12 cellular contexts compared by ENCODE assay signal in genomic region chr14:106210650-106211049, GRCh38.
DNase-seq lines count a peak whose midpoint lies in the region; ATAC-seq and TF ChIP-seq lines count a peak whose summit lies in the region.
"Had no signal": no experiment of that assay in that cellular context is flagged by ENCODE, and none has a peak within 500 bp of the region (broad histone marks: within the 10 kb centered on the region; RNA-seq: fewer than 3 reads in every experiment).

No MANE protein-coding gene starts in this region.

- H3K4me3 Mint-ChIP-seq in activated T-cell treated with anti-CD3 and anti-CD28 coated beads, Interleukin-2, amount 50 U/mL, for 4 hours = no peak overlapping the region

- H3K9me3 ChIP-seq in effector memory CD4-positive, alpha-beta T cell (ENCODE audit: control insufficient read depth, low read length) = no peaks in the 10 kb centered on the region
- H3K9me3 ChIP-seq in vagina = no peaks in the 10 kb centered on the region
- H3K9me3 ChIP-seq: body of pancreas had no signal

- H3K4me1 ChIP-seq in effector memory CD4-positive, alpha-beta T cell (ENCODE audit: control insufficient read depth, insufficient read depth, low read length, poor library complexity, severe bottlenecking) = no peaks in the 10 kb centered on the region
- no peaks in the 10 kb centered on the region for H3K4me1 ChIP-seq in vagina
- H3K4me1 ChIP-seq: body of pancreas had no signal

- H3K36me3 ChIP-seq in effector memory CD4-positive, alpha-beta T cell (ENCODE audit: control insufficient read depth, insufficient read depth, low read length) = no peaks in the 10 kb centered on the region
- H3K36me3 ChIP-seq in vagina = no peaks in the 10 kb centered on the region

- H3K36me3 Mint-ChIP-seq in activated T-cell treated with anti-CD3 and anti-CD28 coated beads, Interleukin-2, amount 50 U/mL, for 4 hours (ENCODE audit: insufficient read depth) = no peaks in the 10 kb centered on the region

- no peak overlapping the region for H3K27ac ChIP-seq in effector memory CD4-positive, alpha-beta T cell (ENCODE audit: insufficient read depth, low read length, poor library complexity, severe bottlenecking)
- H3K27ac ChIP-seq in vagina = no peak overlapping the region
- H3K27ac ChIP-seq: body of pancreas had no signal

- no peak for TF ChIP-seq CTCF in vagina (IDR thresholded peaks at IDR 0.05)

- H3K4me1 Mint-ChIP-seq in activated T-cell treated with anti-CD3 and anti-CD28 coated beads, Interleukin-2, amount 50 U/mL, for 4 hours (ENCODE audit: low read depth) = peaks cover 9% of the 10 kb centered on the region

- intact Hi-C loops in vagina (cut with DNase I) = no loop called here

- no peak overlapping the region for H3K4me3 ChIP-seq in effector memory CD4-positive, alpha-beta T cell (ENCODE audit: insufficient read depth, low read depth, low read length, poor library complexity, severe bottlenecking)
- no peak overlapping the region for H3K4me3 ChIP-seq in vagina
- H3K4me3 ChIP-seq: body of pancreas had no signal

- H3K27me3 ChIP-seq in effector memory CD4-positive, alpha-beta T cell (replicated peaks; ENCODE audit: control insufficient read depth, insufficient read depth, low read length, poor library complexity, severe bottlenecking) = no peaks in the 10 kb centered on the region
- no peaks in the 10 kb centered on the region for H3K27me3 ChIP-seq in vagina
- H3K27me3 ChIP-seq: body of pancreas had no signal

- peak; percentile 53 to 64 for ATAC-seq in activated T-cell treated with anti-CD3 and anti-CD28 coated beads, Interleukin-2, amount 50 U/mL, for 4 hours
- ATAC-seq: body of pancreas had no signal

- TF ChIP-seq POLR2A in vagina (IDR thresholded peaks at IDR 0.05) = no peak

- DNase-seq in activated T-cell treated with anti-CD3 and anti-CD28 coated beads, Interleukin-2, amount 50 U/mL, for 4 hours = no peak
- DNase-seq in activated T-cell treated with anti-CD3 and anti-CD28 coated beads, Interleukin-2, amount 50 U/mL, for 1 hour = no peak
- peak; percentile 42 for DNase-seq in KG1 (lab: John Stamatoyannopoulos, UW)
- peak; percentile 34 to 35 for DNase-seq in activated CD4-positive, alpha-beta T cell treated with anti-CD3 and anti-CD28 coated beads, Interleukin-2, amount 50 U/mL, for 48 hours
- DNase-seq in stimulated activated CD8-positive, alpha-beta memory T cell treated with anti-CD3 and anti-CD28 coated beads, Interleukin-4, amount 100 ng/mL, for 48 hours = peak; percentile 46
- DNase-seq in effector memory CD4-positive, alpha-beta T cell = no peak
- DNase-seq in islet precursor cell = no peak
- DNase-seq in vagina (ENCODE audit: extremely low spot score in 2 of 2) = no peak
- DNase-seq: body of pancreas; DMS79 treated with DMSO at 0.1 percent for 48 hours; effector CD8-positive, alpha-beta T cell; NCI-H2107 had no signal

- no peaks in the 10 kb centered on the region for H3K9me3 Mint-ChIP-seq in activated T-cell treated with anti-CD3 and anti-CD28 coated beads, Interleukin-2, amount 50 U/mL, for 4 hours

- H3K27me3 Mint-ChIP-seq in activated T-cell treated with anti-CD3 and anti-CD28 coated beads, Interleukin-2, amount 50 U/mL, for 4 hours (ENCODE audit: low read depth) = peaks cover 10% of the 10 kb centered on the region

Comparison
In these comparisons a context has a peak if more than half of its experiments do, and no peak if none do; other contexts are left out.
1. DNase-seq: peak in KG1 (single experiment), activated CD4-positive, alpha-beta T cell treated with anti-CD3 and anti-CD28 coated beads, Interleukin-2, amount 50 U/mL, for 48 hours (2 of 2) and stimulated activated CD8-positive, alpha-beta memory T cell treated with anti-CD3 and anti-CD28 coated beads, Interleukin-4, amount 100 ng/mL, for 48 hours (single experiment); none in activated T-cell treated with anti-CD3 and anti-CD28 coated beads, Interleukin-2, amount 50 U/mL, for 4 hours (single experiment), activated T-cell treated with anti-CD3 and anti-CD28 coated beads, Interleukin-2, amount 50 U/mL, for 1 hour (single experiment), effector memory CD4-positive, alpha-beta T cell (0 of 3), islet precursor cell (single experiment) and vagina (0 of 2).